In the genomic region with DNA sequence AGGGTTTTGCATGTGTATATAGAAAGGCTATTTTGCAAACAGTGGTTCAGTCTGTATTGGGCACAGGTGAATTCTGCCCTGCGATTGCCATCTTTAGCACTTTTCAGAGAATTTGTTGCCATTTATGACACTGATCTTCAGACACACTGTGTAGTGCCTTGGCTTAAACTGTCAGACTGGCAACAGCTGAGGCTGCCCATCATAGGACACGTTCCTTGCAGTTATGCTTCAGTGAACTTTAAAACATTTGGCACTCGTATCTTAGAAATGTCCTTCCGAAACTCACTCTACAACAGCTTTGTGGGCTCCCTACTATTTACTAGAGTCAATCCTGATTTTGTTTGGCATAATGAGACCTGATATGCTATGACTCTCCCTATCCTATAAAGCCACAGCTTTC, we compare ENCODE assay signal across 26 cellular contexts.
"Had no signal": no experiment of that assay in that cellular context is flagged by ENCODE, and none has a peak within 500 bp of the region (broad histone marks: within the 10 kb centered on the region; RNA-seq: fewer than 3 reads in every experiment).

No MANE protein-coding gene starts in this region.

- FAIRE-seq: pancreas had no signal

- H3K9me3 ChIP-seq: adrenal gland, ascending aorta, mucosa of descending colon, pancreas, prostate gland had no signal

- ATAC-seq: esophagus mucosa; left lobe of liver; mucosa of descending colon; pancreas; stimulated activated memory B cell treated with anti-CD40 and anti-IgM and Interleukin-4, amounts not matched to agents 10 μg/mL and 1 μg/mL and 100 μg/mL, for 72 hours; stimulated activated naive CD8-positive, alpha-beta T cell treated with anti-CD3 and anti-CD28 coated beads, Interleukin-15, amount 100 ng/mL, for 72 hours had no signal

- H3K4me3 ChIP-seq: adrenal gland, ascending aorta, lung, mucosa of descending colon, pancreas, prostate gland, skin epidermis had no signal

- DNase-seq: activated CD4-positive, alpha-beta T cell treated with anti-CD3 and anti-CD28 coated beads for 4 hours; activated CD4-positive, alpha-beta T cell treated with anti-CD3 and anti-CD28 coated beads, Interleukin-2, amount 50 U/mL, for 48 hours; activated CD8-positive, alpha-beta memory T cell treated with anti-CD3 and anti-CD28 coated beads for 24 hours; activated effector memory CD4-positive, alpha-beta T cell treated with Interleukin-2 at 50 U/mL for 16 hours; activated naive CD4-positive, alpha-beta T cell treated with anti-CD3 and anti-CD28 coated beads for 36 hours; activated naive CD8-positive, alpha-beta T cell treated with anti-CD3 and anti-CD28 coated beads for 36 hours; adrenal gland; caudate nucleus; endodermal cell; foreskin fibroblast; head of caudate nucleus; mucosa of descending colon; naive B cell; nucleus accumbens; pancreas; stimulated activated CD4-positive, alpha-beta T cell treated with anti-CD3 and anti-CD28 coated beads, Interleukin-12 subunit alpha, Interleukin-12 subunit beta, amount 100 ng/mL, for 4 hours; stimulated activated CD4-positive, alpha-beta T cell treated with anti-CD3 and anti-CD28 coated beads, Interleukin-4, amount 100 ng/mL, for 24 hours; stimulated activated naive CD8-positive, alpha-beta T cell treated with anti-CD3 and anti-CD28 coated beads, Interleukin-15, amount 100 ng/mL, for 72 hours; substantia nigra had no signal

- H3K4me1 ChIP-seq: adrenal gland, ascending aorta, pancreas, prostate gland had no signal

- H3K27me3 ChIP-seq: adrenal gland, ascending aorta had no signal

- H3K36me3 ChIP-seq: adrenal gland, pancreas, prostate gland had no signal

- H3K27ac ChIP-seq: adrenal gland, ascending aorta, pancreas, prostate gland, skin epidermis had no signal
